ENCODE assay signal across 8 cellular contexts in genomic region chr9:128457207-128457606, GRCh38. TPM values are rescaled to one million over a fixed set of nuclear protein-coding genes. Genes with fewer than 3 reads are reported as not detected.
DNase-seq lines count a peak whose midpoint lies in the region; ATAC-seq and TF ChIP-seq lines count a peak whose summit lies in the region.

No MANE protein-coding gene starts in this region.

- intact Hi-C loops in sigmoid colon (cut with DNase I), result loop anchor here (2.0 to 5.0 kb wide), 2 partner anchors 18 to 45 kb away; partner anchors contain the start of gene GLE1

- DNase-seq in GM12865 (ENCODE audit: low read depth), result no peak
- no peak for DNase-seq in SK-N-MC (ENCODE audit: low read depth, low spot score)
- no peak for DNase-seq in fibroblast of pulmonary artery (ENCODE audit: low read depth)
- DNase-seq in sigmoid colon, result no peak
- DNase-seq in stimulated activated CD8-positive, alpha-beta memory T cell treated with anti-CD3 and anti-CD28 coated beads, Interleukin-4, amount 100 ng/mL, for 48 hours, result no peak

- WGBS in sigmoid colon, 2 donors, result 53 to 71% methylated on average over 14 of the region's 14 CpGs

- no peak overlapping the region for H3K9ac ChIP-seq in SK-N-MC (ENCODE audit: insufficient read length)

- no peak for ATAC-seq in GM19452 (IDR thresholded peaks at IDR 0.05; ENCODE audit: unreplicated experiment)
- no peak for ATAC-seq in HG03460 (IDR thresholded peaks at IDR 0.05; ENCODE audit: unreplicated experiment)
- no peak for ATAC-seq in HG02678 (IDR thresholded peaks at IDR 0.05; ENCODE audit: unreplicated experiment)

- no peak for TF ChIP-seq EP300 in sigmoid colon (IDR thresholded peaks at IDR 0.05)

- H3K4me3 ChIP-seq in GM12865 (ENCODE audit: low read depth, low read length), result peak overlapping the region; percentile 99
- H3K4me3 ChIP-seq in SK-N-MC, result peak overlapping the region; percentile 87
- peak overlapping the region; percentile 67 for H3K4me3 ChIP-seq in fibroblast of pulmonary artery (replicated peaks; ENCODE audit: low read depth, low read length)
- peak overlapping the region; percentile 68 to 95 (median 84) for H3K4me3 ChIP-seq in sigmoid colon

- no peak for TF ChIP-seq POLR2A in sigmoid colon (IDR thresholded peaks at IDR 0.05)

- no peaks in the 10 kb centered on the region for H3K27me3 ChIP-seq in sigmoid colon

- H3K27ac ChIP-seq in SK-N-MC, result no peak overlapping the region
- H3K27ac ChIP-seq in sigmoid colon, result peak overlapping the region in 3 of 4 donors; percentile 88 to 96 (median 94)

- H3K9me3 ChIP-seq in SK-N-MC (ENCODE audit: low read depth, low read length), result no peaks in the 10 kb centered on the region
- no peaks in the 10 kb centered on the region for H3K9me3 ChIP-seq in sigmoid colon

- H3K4me1 ChIP-seq in sigmoid colon, result peaks cover 0 to 14% (median 9%) of the 10 kb centered on the region in 4 donors

- H3K36me3 ChIP-seq in SK-N-MC (ENCODE audit: insufficient read depth, low read length), result peaks cover 19% of the 10 kb centered on the region; the same call in 1 of the 2 replicates
- peaks cover 8 to 30% (median 14%) of the 10 kb centered on the region in 4 donors for H3K36me3 ChIP-seq in sigmoid colon

- TF ChIP-seq CTCF in GM12865 (IDR thresholded peaks at IDR 0.05; ENCODE audit: insufficient read depth, low read depth, low read length, missing control alignments), result no peak
- no peak for TF ChIP-seq CTCF in fibroblast of pulmonary artery (IDR thresholded peaks at IDR 0.05; ENCODE audit: low read length, missing control alignments)
- TF ChIP-seq CTCF in sigmoid colon (IDR thresholded peaks at IDR 0.05), result no peak

RNA-seq across cellular contexts. Expression of gene ODF2, which starts 1.4 kb away (rescaled TPM):
- total RNA-seq in sigmoid colon, result 10 to 100 TPM; 13.6 to 28.2 (median 20.2) TPM
- 10 to 100 TPM in 1 of 3 donors, 1 to 10 TPM in 2; 4.6 to 22.0 (median 6.0) TPM for polyA plus RNA-seq in sigmoid colon

RNA-seq across cellular contexts. Expression of gene CERCAM, which starts 36.5 kb away (rescaled TPM):
- 10 to 100 TPM; 18.2 to 28.5 (median 19.8) TPM for total RNA-seq in sigmoid colon
- 1 to 10 TPM; 4.2 to 7.1 (median 4.6) TPM for polyA plus RNA-seq in sigmoid colon

RNA-seq across cellular contexts. Expression of gene GLE1, which starts 47.3 kb away (rescaled TPM):
- total RNA-seq in sigmoid colon, result 10 to 100 TPM; 17.6 to 29.4 (median 20.9) TPM
- polyA plus RNA-seq in sigmoid colon, result 10 to 100 TPM; 19.8 to 24.6 (median 20.8) TPM
